8 cellular contexts compared by ENCODE assay signal in genomic region chr5:10762178-10762775, GRCh38. TPM values are rescaled to one million over a fixed set of nuclear protein-coding genes. Genes with fewer than 3 reads are reported as not detected.
DNase-seq lines count a peak whose midpoint lies in the region; TF ChIP-seq lines count a peak whose summit lies in the region.

No MANE protein-coding gene starts in this region.

- no peak overlapping the region for H3K4me2 ChIP-seq in parathyroid adenoma (ENCODE audit: low read length)

- DNase-seq in SKM-1 treated with dmso at 0.1 percent for 144 hours (lab: John Stamatoyannopoulos, UW; ENCODE audit: unreplicated experiment) = peak; percentile 93
- DNase-seq in fibroblast of villous mesenchyme (ENCODE audit: low read depth) = peak; percentile 87
- DNase-seq in DMS 273 (lab: John Stamatoyannopoulos, UW; ENCODE audit: unreplicated experiment) = no peak
- DNase-seq in stimulated activated CD4-positive, alpha-beta T cell treated with anti-CD3 and anti-CD28 coated beads, Interleukin-4, amount 100 ng/mL, for 1 hour = no peak
- DNase-seq in stimulated activated CD4-positive, alpha-beta T cell treated with anti-CD3 and anti-CD28 coated beads, Interleukin-4, amount 100 ng/mL, for 24 hours = no peak
- DNase-seq in NCI-H1694 treated with DMSO at 0.1 percent for 48 hours (lab: John Stamatoyannopoulos, UW) = no peak

- H3K79me2 ChIP-seq in parathyroid adenoma = peaks cover 17% of the 10 kb centered on the region

- peak overlapping the region; percentile 100 for H2AFZ ChIP-seq in parathyroid adenoma

- no peaks in the 10 kb centered on the region for H3K9me3 ChIP-seq in ES-I3 (ENCODE audit: control insufficient read depth, insufficient read depth, low read length)
- H3K9me3 ChIP-seq in parathyroid adenoma (ENCODE audit: control insufficient read depth, low read length) = peaks cover 3% of the 10 kb centered on the region

- H3K4me1 ChIP-seq in ES-I3 (ENCODE audit: insufficient read depth, low read length) (peaks cover 5% of the 10 kb centered on the region; the same call in 1 of the 2 replicates), parathyroid adenoma (peaks cover 6% of the 10 kb centered on the region)

- peak overlapping the region; percentile 85 for H3K27ac ChIP-seq in parathyroid adenoma

- H3K9ac ChIP-seq in ES-I3 (ENCODE audit: low read depth, low read length) (peak overlapping the region; percentile 92; the same call in 1 of the 2 replicates), parathyroid adenoma (no peak overlapping the region)

- TF ChIP-seq CTCF in fibroblast of villous mesenchyme (IDR thresholded peaks at IDR 0.05; ENCODE audit: insufficient read depth, low read depth, low read length) (no peak), parathyroid adenoma (IDR thresholded peaks at IDR 0.05) (no peak)

- no peaks in the 10 kb centered on the region for H3K27me3 ChIP-seq in parathyroid adenoma (ENCODE audit: control insufficient read depth, insufficient read depth, low read length)

- no peak overlapping the region for H3K4me3 ChIP-seq in fibroblast of villous mesenchyme (ENCODE audit: low read depth, low read length)
- no peak overlapping the region for H3K4me3 ChIP-seq in parathyroid adenoma (ENCODE audit: low read depth, low read length)

- no peaks in the 10 kb centered on the region for H3K36me3 ChIP-seq in ES-I3 (ENCODE audit: insufficient read depth, low read length)
- no peaks in the 10 kb centered on the region for H3K36me3 ChIP-seq in parathyroid adenoma (ENCODE audit: control insufficient read depth, insufficient read depth, low read length)

RNA-seq across cellular contexts. Expression of gene DAP, which starts 1.2 kb away (rescaled TPM):
- 43.2 TPM in 2 replicates for total RNA-seq in fibroblast of villous mesenchyme

Comparison
In these comparisons a context has a peak if more than half of its experiments do, and no peak if none do; other contexts are left out.
1. DNase-seq: peak in SKM-1 treated with dmso at 0.1 percent for 144 hours (single experiment) and fibroblast of villous mesenchyme (single experiment); none in DMS 273 (single experiment), stimulated activated CD4-positive, alpha-beta T cell treated with anti-CD3 and anti-CD28 coated beads, Interleukin-4, amount 100 ng/mL, for 1 hour (single experiment), stimulated activated CD4-positive, alpha-beta T cell treated with anti-CD3 and anti-CD28 coated beads, Interleukin-4, amount 100 ng/mL, for 24 hours (single experiment) and NCI-H1694 treated with DMSO at 0.1 percent for 48 hours (single experiment).